In the genomic region with DNA sequence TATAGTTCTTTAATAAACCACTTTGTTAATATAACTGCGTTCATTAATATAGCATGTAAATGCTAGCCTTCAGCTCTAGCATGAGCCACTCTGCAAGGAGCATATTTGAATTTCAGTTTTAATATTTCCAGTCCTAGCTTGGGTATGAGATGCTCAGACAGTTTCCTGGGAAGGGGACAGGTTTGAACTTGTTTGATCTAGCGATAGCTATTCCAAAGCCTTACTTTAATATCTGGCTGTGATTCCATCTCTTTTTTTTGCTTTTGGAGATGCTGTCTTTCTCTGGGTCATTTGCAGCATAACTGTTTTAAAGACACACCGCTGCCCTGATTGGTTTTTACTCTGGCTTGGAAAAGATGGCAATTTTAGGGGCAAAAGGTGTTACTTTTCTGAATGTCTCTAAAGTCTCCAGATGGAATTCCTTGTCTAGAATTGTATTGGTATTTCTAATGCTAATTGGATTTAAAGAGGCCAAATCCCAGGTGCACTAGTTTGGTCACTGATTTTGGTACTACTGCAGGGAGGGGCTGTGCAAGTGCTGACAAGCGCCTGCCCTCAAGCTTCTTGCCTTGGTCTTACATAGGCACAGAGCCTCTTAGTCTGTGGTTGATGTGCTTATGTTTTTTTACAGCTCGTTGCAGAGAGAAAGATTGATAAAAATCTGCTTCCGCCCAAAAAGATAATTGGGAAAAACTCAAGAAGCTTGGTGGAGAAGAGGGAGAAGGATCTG, we compare ENCODE assay signal across 2 cellular contexts.
TF ChIP-seq lines count a peak whose summit lies in the region.

No MANE protein-coding gene starts in this region.

TF ChIP-seq in SK-N-SH treated with all-trans-retinoic acid at 6 μM for 48 hours, 23 proteins besides CTCF, POLR2A, EP300 and RAD21 (continued from another document):
- TF ChIP-seq, protein P1, sequence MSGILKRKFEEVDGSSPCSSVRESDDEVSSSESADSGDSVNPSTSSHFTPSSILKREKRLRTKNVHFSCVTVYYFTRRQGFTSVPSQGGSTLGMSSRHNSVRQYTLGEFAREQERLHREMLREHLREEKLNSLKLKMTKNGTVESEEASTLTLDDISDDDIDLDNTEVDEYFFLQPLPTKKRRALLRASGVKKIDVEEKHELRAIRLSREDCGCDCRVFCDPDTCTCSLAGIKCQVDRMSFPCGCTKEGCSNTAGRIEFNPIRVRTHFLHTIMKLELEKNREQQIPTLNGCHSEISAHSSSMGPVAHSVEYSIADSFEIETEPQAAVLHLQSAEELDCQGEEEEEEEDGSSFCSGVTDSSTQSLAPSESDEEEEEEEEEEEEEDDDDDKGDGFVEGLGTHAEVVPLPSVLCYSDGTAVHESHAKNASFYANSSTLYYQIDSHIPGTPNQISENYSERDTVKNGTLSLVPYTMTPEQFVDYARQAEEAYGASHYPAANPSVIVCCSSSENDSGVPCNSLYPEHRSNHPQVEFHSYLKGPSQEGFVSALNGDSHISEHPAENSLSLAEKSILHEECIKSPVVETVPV (CRISPR knock-in tag; IDR thresholded peaks at IDR 0.05) = no peak
- no peak for TF ChIP-seq TCF4 (CRISPR knock-in tag; IDR thresholded peaks at IDR 0.05; ENCODE audit: borderline replicate concordance)
- TF ChIP-seq RARB (CRISPR knock-in tag; IDR thresholded peaks at IDR 0.05) = no peak
- TF ChIP-seq, protein P2, sequence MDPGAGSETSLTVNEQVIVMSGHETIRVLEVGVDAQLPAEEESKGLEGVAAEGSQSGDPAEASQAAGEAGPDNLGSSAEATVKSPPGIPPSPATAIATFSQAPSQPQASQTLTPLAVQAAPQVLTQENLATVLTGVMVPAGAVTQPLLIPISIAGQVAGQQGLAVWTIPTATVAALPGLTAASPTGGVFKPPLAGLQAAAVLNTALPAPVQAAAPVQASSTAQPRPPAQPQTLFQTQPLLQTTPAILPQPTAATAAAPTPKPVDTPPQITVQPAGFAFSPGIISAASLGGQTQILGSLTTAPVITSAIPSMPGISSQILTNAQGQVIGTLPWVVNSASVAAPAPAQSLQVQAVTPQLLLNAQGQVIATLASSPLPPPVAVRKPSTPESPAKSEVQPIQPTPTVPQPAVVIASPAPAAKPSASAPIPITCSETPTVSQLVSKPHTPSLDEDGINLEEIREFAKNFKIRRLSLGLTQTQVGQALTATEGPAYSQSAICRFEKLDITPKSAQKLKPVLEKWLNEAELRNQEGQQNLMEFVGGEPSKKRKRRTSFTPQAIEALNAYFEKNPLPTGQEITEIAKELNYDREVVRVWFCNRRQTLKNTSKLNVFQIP (CRISPR knock-in tag; IDR thresholded peaks at IDR 0.05; ENCODE audit: borderline replicate concordance, low read depth) = no peak
- no peak for TF ChIP-seq SNAI2 (CRISPR knock-in tag; IDR thresholded peaks at IDR 0.05)
TF ChIP-seq in SK-N-SH treated with all-trans-retinoic acid at 6 μM for 48 hours: peak in this region for 0.

TF ChIP-seq in GM12878, 131 proteins besides CTCF, POLR2A, EP300 and RAD21 (continued from another document):
- TF ChIP-seq, protein P3, sequence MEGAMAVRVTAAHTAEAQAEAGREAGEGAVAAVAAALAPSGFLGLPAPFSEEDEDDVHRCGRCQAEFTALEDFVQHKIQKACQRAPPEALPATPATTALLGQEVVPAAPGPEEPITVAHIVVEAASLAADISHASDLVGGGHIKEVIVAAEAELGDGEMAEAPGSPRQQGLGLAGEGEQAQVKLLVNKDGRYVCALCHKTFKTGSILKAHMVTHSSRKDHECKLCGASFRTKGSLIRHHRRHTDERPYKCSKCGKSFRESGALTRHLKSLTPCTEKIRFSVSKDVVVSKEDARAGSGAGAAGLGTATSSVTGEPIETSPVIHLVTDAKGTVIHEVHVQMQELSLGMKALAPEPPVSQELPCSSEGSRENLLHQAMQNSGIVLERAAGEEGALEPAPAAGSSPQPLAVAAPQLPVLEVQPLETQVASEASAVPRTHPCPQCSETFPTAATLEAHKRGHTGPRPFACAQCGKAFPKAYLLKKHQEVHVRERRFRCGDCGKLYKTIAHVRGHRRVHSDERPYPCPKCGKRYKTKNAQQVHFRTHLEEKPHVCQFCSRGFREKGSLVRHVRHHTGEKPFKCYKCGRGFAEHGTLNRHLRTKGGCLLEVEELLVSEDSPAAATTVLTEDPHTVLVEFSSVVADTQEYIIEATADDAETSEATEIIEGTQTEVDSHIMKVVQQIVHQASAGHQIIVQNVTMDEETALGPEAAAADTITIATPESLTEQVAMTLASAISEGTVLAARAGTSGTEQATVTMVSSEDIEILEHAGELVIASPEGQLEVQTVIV (IDR thresholded peaks at IDR 0.05; ENCODE audit: borderline replicate concordance, partially characterized antibody) = no peak
- TF ChIP-seq, protein P4, sequence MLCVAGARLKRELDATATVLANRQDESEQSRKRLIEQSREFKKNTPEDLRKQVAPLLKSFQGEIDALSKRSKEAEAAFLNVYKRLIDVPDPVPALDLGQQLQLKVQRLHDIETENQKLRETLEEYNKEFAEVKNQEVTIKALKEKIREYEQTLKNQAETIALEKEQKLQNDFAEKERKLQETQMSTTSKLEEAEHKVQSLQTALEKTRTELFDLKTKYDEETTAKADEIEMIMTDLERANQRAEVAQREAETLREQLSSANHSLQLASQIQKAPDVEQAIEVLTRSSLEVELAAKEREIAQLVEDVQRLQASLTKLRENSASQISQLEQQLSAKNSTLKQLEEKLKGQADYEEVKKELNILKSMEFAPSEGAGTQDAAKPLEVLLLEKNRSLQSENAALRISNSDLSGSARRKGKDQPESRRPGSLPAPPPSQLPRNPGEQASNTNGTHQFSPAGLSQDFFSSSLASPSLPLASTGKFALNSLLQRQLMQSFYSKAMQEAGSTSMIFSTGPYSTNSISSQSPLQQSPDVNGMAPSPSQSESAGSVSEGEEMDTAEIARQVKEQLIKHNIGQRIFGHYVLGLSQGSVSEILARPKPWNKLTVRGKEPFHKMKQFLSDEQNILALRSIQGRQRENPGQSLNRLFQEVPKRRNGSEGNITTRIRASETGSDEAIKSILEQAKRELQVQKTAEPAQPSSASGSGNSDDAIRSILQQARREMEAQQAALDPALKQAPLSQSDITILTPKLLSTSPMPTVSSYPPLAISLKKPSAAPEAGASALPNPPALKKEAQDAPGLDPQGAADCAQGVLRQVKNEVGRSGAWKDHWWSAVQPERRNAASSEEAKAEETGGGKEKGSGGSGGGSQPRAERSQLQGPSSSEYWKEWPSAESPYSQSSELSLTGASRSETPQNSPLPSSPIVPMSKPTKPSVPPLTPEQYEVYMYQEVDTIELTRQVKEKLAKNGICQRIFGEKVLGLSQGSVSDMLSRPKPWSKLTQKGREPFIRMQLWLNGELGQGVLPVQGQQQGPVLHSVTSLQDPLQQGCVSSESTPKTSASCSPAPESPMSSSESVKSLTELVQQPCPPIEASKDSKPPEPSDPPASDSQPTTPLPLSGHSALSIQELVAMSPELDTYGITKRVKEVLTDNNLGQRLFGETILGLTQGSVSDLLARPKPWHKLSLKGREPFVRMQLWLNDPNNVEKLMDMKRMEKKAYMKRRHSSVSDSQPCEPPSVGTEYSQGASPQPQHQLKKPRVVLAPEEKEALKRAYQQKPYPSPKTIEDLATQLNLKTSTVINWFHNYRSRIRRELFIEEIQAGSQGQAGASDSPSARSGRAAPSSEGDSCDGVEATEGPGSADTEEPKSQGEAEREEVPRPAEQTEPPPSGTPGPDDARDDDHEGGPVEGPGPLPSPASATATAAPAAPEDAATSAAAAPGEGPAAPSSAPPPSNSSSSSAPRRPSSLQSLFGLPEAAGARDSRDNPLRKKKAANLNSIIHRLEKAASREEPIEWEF (IDR thresholded peaks at IDR 0.05; ENCODE audit: insufficient replicate concordance, low read depth, low read length) = no peak
- no peak for TF ChIP-seq TCF7 (IDR thresholded peaks at IDR 0.05; ENCODE audit: borderline replicate concordance)
